Comparison of ENCODE assay signal across 6 cellular contexts in genomic region chr4:550268-550667, GRCh38. TPM values are rescaled to one million over a fixed set of nuclear protein-coding genes. Genes with fewer than 3 reads are reported as not detected.
"Had no signal": no experiment of that assay in that cellular context is flagged by ENCODE, and none has a peak within 500 bp of the region (broad histone marks: within the 10 kb centered on the region; RNA-seq: fewer than 3 reads in every experiment).

No MANE protein-coding gene starts in this region.

RNA-seq across cellular contexts. Expression of gene TMEM271, which starts 25.8 kb away (rescaled TPM):
- total RNA-seq: HepG2, HT-29, HT1080, IMR-90, K562 had no signal
- polyA plus RNA-seq: HepG2, IgD-negative memory B cell, IMR-90, K562 had no signal
